Comparison of ENCODE assay signal across 23 cellular contexts in the genomic region with DNA sequence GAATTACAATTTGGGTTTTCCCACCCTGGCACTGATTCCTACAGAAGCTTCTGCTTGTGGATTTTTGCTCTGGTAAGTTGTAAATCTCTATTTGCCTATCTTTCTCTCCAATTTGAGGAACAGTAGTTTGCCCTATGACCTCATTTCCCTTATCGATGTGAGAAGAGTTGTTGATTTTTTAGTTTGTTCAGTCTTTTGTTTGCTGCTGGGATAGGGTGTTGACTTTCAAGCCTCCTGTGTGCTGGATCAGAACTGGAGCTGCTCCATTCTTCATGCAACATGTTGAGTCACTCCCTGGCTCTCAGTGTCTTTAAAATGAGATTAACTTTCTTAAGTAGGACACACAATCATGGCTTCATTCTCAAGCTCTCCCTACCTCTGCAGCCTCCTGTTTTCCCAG.
DNase-seq lines count a peak whose midpoint lies in the region; ATAC-seq and TF ChIP-seq lines count a peak whose summit lies in the region.
"Had no signal": no experiment of that assay in that cellular context is flagged by ENCODE, and none has a peak within 500 bp of the region (broad histone marks: within the 10 kb centered on the region; RNA-seq: fewer than 3 reads in every experiment).

No MANE protein-coding gene starts in this region.

- no peaks in the 10 kb centered on the region for H3K27me3 ChIP-seq in neural progenitor cell
- H3K27me3 ChIP-seq: Peyer's patch had no signal

- no peak overlapping the region for H3K4me3 ChIP-seq in neural progenitor cell
- H3K4me3 ChIP-seq: Peyer's patch, transverse colon had no signal

- H3K4me3 Mint-ChIP-seq in neural progenitor cell: no peak overlapping the region
- H3K4me3 Mint-ChIP-seq: activated CD8-positive, alpha-beta T cell treated with anti-CD3 and anti-CD28 coated beads, Interleukin-2, amount 10 ng/mL, durations not matched to agents 7 days and 5 days; activated naive CD4-positive, alpha-beta T cell treated with anti-CD3 and anti-CD28 coated beads, Interleukin-2, amount 50 U/mL, for 24 hours; activated T-helper 17 cell treated with anti-CD3 and anti-CD28 coated beads, Interleukin-2, amount 50 U/mL, for 72 hours; neural crest cell; T-helper 2 cell treated with Interferon-gamma antibody and Interleukin-4, amounts not matched to agents 5 μg/mL and 100 μg/mL, for 36 hours had no signal

- no peak overlapping the region for H3K9ac ChIP-seq in neural progenitor cell

- H3K9me3 ChIP-seq in neural progenitor cell (ENCODE audit: low read depth): no peaks in the 10 kb centered on the region
- H3K9me3 ChIP-seq: Caco-2, Peyer's patch, transverse colon had no signal

- TF ChIP-seq CTCF in neural progenitor cell (IDR thresholded peaks at IDR 0.05) (no peak), omental fat pad (IDR thresholded peaks at IDR 0.05) (no peak)

- no peaks in the 10 kb centered on the region for H3K79me2 ChIP-seq in neural progenitor cell (ENCODE audit: low read depth)

- H2AFZ ChIP-seq in neural progenitor cell (replicated peaks): peak overlapping the region; percentile 66

- peaks cover 7% of the 10 kb centered on the region for H3K4me1 Mint-ChIP-seq in neural progenitor cell
- H3K4me1 Mint-ChIP-seq: activated naive CD4-positive, alpha-beta T cell treated with anti-CD3 and anti-CD28 coated beads, Interleukin-2, amount 50 U/mL, for 24 hours; activated T-helper 17 cell treated with anti-CD3 and anti-CD28 coated beads, Interleukin-2, amount 50 U/mL, for 72 hours had no signal

- DNase-seq in GM03348 (ENCODE audit: low spot score): peak; percentile 36
- peak; percentile 20 for DNase-seq in NCI-H146 treated with DMSO at 0.1 percent for 48 hours (lab: John Stamatoyannopoulos, UW; ENCODE audit: unreplicated experiment)
- peak; percentile 21 for DNase-seq in neural progenitor cell (ENCODE audit: low spot score)
- no peak for DNase-seq in NAMALWA (ENCODE audit: low spot score)
- no peak for DNase-seq in omental fat pad (ENCODE audit: low spot score)
- DNase-seq: activated CD8-positive, alpha-beta T cell treated with anti-CD3 and anti-CD28 coated beads, Interleukin-2, amount 10 ng/mL, durations not matched to agents 7 days and 5 days; C1 segment of cervical spinal cord; Caco-2; DMS79; GOT3; left colon; NCI-H1048; NCI-H1694 treated with DMSO at 0.1 percent for 48 hours; NCI-H526; Peyer's patch; transverse colon had no signal

- H3K36me3 Mint-ChIP-seq in neural progenitor cell: no peaks in the 10 kb centered on the region

- no peak overlapping the region for H3K27ac ChIP-seq in neural progenitor cell
- H3K27ac ChIP-seq: Peyer's patch, transverse colon had no signal

- H3K27ac Mint-ChIP-seq in neural progenitor cell: peak overlapping the region; percentile 72
- H3K27ac Mint-ChIP-seq: activated CD8-positive, alpha-beta T cell treated with anti-CD3 and anti-CD28 coated beads, Interleukin-2, amount 10 ng/mL, durations not matched to agents 7 days and 5 days; activated naive CD4-positive, alpha-beta T cell treated with anti-CD3 and anti-CD28 coated beads, Interleukin-2, amount 50 U/mL, for 24 hours; activated T-helper 17 cell treated with anti-CD3 and anti-CD28 coated beads, Interleukin-2, amount 50 U/mL, for 72 hours; T-helper 2 cell treated with Interferon-gamma antibody and Interleukin-4, amounts not matched to agents 5 μg/mL and 100 μg/mL, for 36 hours had no signal

- H3K9me3 Mint-ChIP-seq in neural progenitor cell: peaks cover 5% of the 10 kb centered on the region
- H3K9me3 Mint-ChIP-seq: activated naive CD4-positive, alpha-beta T cell treated with anti-CD3 and anti-CD28 coated beads, Interleukin-2, amount 50 U/mL, for 24 hours; neural crest cell had no signal

- H3K27me3 Mint-ChIP-seq in neural progenitor cell (ENCODE audit: insufficient read depth, low read depth): peaks cover 5% of the 10 kb centered on the region

- peak; percentile 69 for ATAC-seq in esophagus mucosa
- no peak for ATAC-seq in HG02763 (IDR thresholded peaks at IDR 0.05; ENCODE audit: unreplicated experiment)
- no peak for ATAC-seq in omental fat pad (ENCODE audit: low FRiP score)
- ATAC-seq: activated CD8-positive, alpha-beta T cell treated with anti-CD3 and anti-CD28 coated beads, Interleukin-2, amount 10 ng/mL, durations not matched to agents 7 days and 5 days; activated T-helper 17 cell treated with anti-CD3 and anti-CD28 coated beads, Interleukin-2, amount 50 U/mL, for 72 hours; left colon; sciatic nerve had no signal

- H3F3A ChIP-seq in neural progenitor cell (ENCODE audit: low read depth): no peaks in the 10 kb centered on the region

- H3K4me2 ChIP-seq in neural progenitor cell: peak overlapping the region; percentile 38

- no peaks in the 10 kb centered on the region for H3K36me3 ChIP-seq in neural progenitor cell
- H3K36me3 ChIP-seq: Peyer's patch, transverse colon had no signal

- H3K4me1 ChIP-seq in neural progenitor cell: peaks cover 12% of the 10 kb centered on the region
- H3K4me1 ChIP-seq: Caco-2, Peyer's patch, transverse colon had no signal

- no peaks in the 10 kb centered on the region for H4K20me1 ChIP-seq in neural progenitor cell (ENCODE audit: low read depth)

Comparison
In these comparisons a context has a peak if more than half of its experiments do, and no peak if none do; other contexts are left out.
1. DNase-seq: peak in GM03348 (single experiment), NCI-H146 treated with DMSO at 0.1 percent for 48 hours (single experiment) and neural progenitor cell (single experiment); none in NAMALWA (single experiment) and omental fat pad (single experiment).